Comparison of ENCODE assay signal across 24 cellular contexts in the genomic region with DNA sequence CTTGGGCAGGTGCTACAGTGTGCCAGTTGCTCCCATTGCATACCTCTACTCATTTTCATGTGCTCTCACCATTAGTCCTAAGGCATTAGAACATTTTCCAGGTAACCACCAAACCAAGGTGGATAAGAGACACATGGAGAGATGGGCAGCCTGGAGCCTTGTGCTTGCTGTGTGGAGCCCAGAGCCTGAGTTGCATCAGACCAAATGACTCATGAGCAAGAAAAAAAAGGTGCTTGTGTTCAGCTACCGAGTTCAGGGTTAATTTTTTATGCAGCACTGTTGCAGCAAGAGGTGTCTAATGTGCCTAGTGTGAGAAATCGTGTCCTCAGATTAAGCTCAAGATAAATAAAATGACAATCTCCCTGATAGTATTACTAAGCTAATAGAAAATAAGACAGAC. TPM values are rescaled to one million over a fixed set of nuclear protein-coding genes. Genes with fewer than 3 reads are reported as not detected.
A peak's percentile ranks its signal among the peaks of the same experiment; 100 is the strongest.
DNase-seq lines count a peak whose midpoint lies in the region; ATAC-seq, FAIRE-seq and TF ChIP-seq lines count a peak whose summit lies in the region.
"Had no signal": no experiment of that assay in that cellular context is flagged by ENCODE, and none has a peak within 500 bp of the region (broad histone marks: within the 10 kb centered on the region; RNA-seq: fewer than 3 reads in every experiment).

No MANE protein-coding gene starts in this region.

- no peak overlapping the region for H3K9ac ChIP-seq in mesenchymal stem cell (ENCODE audit: low read length)

- FAIRE-seq in RCC 7860 (lab: Jason Lieb, UNC): peak; percentile 36
- FAIRE-seq: GM12891 had no signal

- DNase-seq in HT1080 (ENCODE audit: low read depth) (peak; percentile 69), RCC 7860 (ENCODE audit: low spot score) (peak; percentile 32), cardiac fibroblast (ENCODE audit: low read depth in 2 of 2) (peak; percentile 35 to 53), mesenchymal stem cell (peak; percentile 75), AG08395 (ENCODE audit: low spot score) (no peak), aorta (no peak)
- no peak for DNase-seq in activated naive CD4-positive, alpha-beta T cell treated with Interleukin-2 at 50 U/mL for 16 hours
- DNase-seq in stimulated activated naive CD8-positive, alpha-beta T cell treated with anti-CD3 and anti-CD28 coated beads, Interleukin-15, amount 100 ng/mL, for 72 hours: no peak
- DNase-seq: activated CD4-positive, alpha-beta T cell treated with anti-CD3 and anti-CD28 coated beads for 4 hours; activated naive CD4-positive, alpha-beta T cell treated with anti-CD3 and anti-CD28 coated beads, Interleukin-2, amount 10 ng/mL, durations not matched to agents 7 days and 5 days; activated T-cell treated with anti-CD3 and anti-CD28 coated beads, Interleukin-2, amount 50 U/mL, for 72 hours; DMS79 treated with DMSO at 0.1 percent for 48 hours; effector memory CD8-positive, alpha-beta T cell; glutamatergic neuron; left cardiac atrium; naive B cell; NCI-H146; NCI-H524; occipital lobe; stomach; SW 1271 had no signal

- WGBS in mesenchymal stem cell: no CpG with 5 or more reads among the region's 2 CpGs
- WGBS in aorta, 2 donors: 78 to 81% methylated on average over 2 of the region's 2 CpGs

- no peaks in the 10 kb centered on the region for H3K79me1 ChIP-seq in mesenchymal stem cell (replicated peaks; ENCODE audit: low read length, poor library complexity, severe bottlenecking)

- H3K4ac ChIP-seq in mesenchymal stem cell (ENCODE audit: low read depth in 1 of 2, low read length in 2 of 2): no peak overlapping the region

- no peak overlapping the region for H2BK12ac ChIP-seq in mesenchymal stem cell (ENCODE audit: low read length in 2 of 2)

- intact Hi-C loops in aorta (cut with DNase I): no loop called here

- H2BK5ac ChIP-seq in mesenchymal stem cell (ENCODE audit: low read depth, low read length, poor library complexity, severe bottlenecking): no peak overlapping the region

- H3K27ac ChIP-seq in mesenchymal stem cell (ENCODE audit: low read length, poor library complexity, severe bottlenecking) (no peak overlapping the region), aorta (ENCODE audit: low read depth in 1 of 2, low read length in 2 of 2) (no peak overlapping the region)
- H3K27ac ChIP-seq: ascending aorta, stomach, tibial nerve had no signal

- peaks cover 14% of the 10 kb centered on the region for H3K27me3 Mint-ChIP-seq in stimulated activated naive CD8-positive, alpha-beta T cell treated with anti-CD3 and anti-CD28 coated beads, Interleukin-15, amount 100 ng/mL, for 72 hours
- H3K27me3 Mint-ChIP-seq: activated naive CD4-positive, alpha-beta T cell treated with anti-CD3 and anti-CD28 coated beads, Interleukin-2, amount 10 ng/mL, durations not matched to agents 7 days and 5 days; effector memory CD8-positive, alpha-beta T cell had no signal

- no peak overlapping the region for H3K27ac Mint-ChIP-seq in stimulated activated naive CD8-positive, alpha-beta T cell treated with anti-CD3 and anti-CD28 coated beads, Interleukin-15, amount 100 ng/mL, for 72 hours
- H3K27ac Mint-ChIP-seq: activated naive CD4-positive, alpha-beta T cell treated with anti-CD3 and anti-CD28 coated beads, Interleukin-2, amount 10 ng/mL, durations not matched to agents 7 days and 5 days; activated T-cell treated with anti-CD3 and anti-CD28 coated beads, Interleukin-2, amount 50 U/mL, for 72 hours; effector memory CD8-positive, alpha-beta T cell; naive B cell had no signal

- peaks cover 0 to 8% of the 10 kb centered on the region in 2 experiments for H3K27me3 ChIP-seq in mesenchymal stem cell (ENCODE audit: control insufficient read depth in 1 of 2, insufficient read depth in 1 of 2, low read length in 2 of 2)
- H3K27me3 ChIP-seq in aorta (ENCODE audit: control insufficient read depth in 1 of 2, insufficient read depth in 2 of 2, low read length in 1 of 2): no peaks in the 10 kb centered on the region
- H3K27me3 ChIP-seq: ascending aorta, tibial nerve had no signal

- H3K4me3 ChIP-seq in cardiac fibroblast (replicated peaks in 1 of 2; ENCODE audit: low read depth in 2 of 2, low read length in 2 of 2) (no peak overlapping the region), mesenchymal stem cell (ENCODE audit: insufficient read depth in 1 of 2, low read depth in 1 of 2, low read length in 2 of 2) (no peak overlapping the region), aorta (ENCODE audit: low read length in 2 of 2) (no peak overlapping the region)
- H3K4me3 ChIP-seq: ascending aorta, stomach, tibial nerve had no signal

- ATAC-seq in stimulated activated naive CD8-positive, alpha-beta T cell treated with anti-CD3 and anti-CD28 coated beads, Interleukin-15, amount 100 ng/mL, for 72 hours: no peak
- no peak for ATAC-seq in aorta (ENCODE audit: low FRiP score)
- ATAC-seq: activated T-cell treated with anti-CD3 and anti-CD28 coated beads, Interleukin-2, amount 50 U/mL, for 72 hours; effector memory CD8-positive, alpha-beta T cell; left cardiac atrium had no signal

- H2BK15ac ChIP-seq in mesenchymal stem cell (ENCODE audit: low read depth, poor library complexity, severe bottlenecking): no peak overlapping the region

- H3K4me2 ChIP-seq in mesenchymal stem cell (ENCODE audit: low read length, poor library complexity, severe bottlenecking): no peak overlapping the region

- H3K18ac ChIP-seq in mesenchymal stem cell (ENCODE audit: low read depth in 1 of 2, low read length in 2 of 2): no peak overlapping the region

- H3K4me1 Mint-ChIP-seq in stimulated activated naive CD8-positive, alpha-beta T cell treated with anti-CD3 and anti-CD28 coated beads, Interleukin-15, amount 100 ng/mL, for 72 hours: no peaks in the 10 kb centered on the region
- H3K4me1 Mint-ChIP-seq: activated naive CD4-positive, alpha-beta T cell treated with anti-CD3 and anti-CD28 coated beads, Interleukin-2, amount 10 ng/mL, durations not matched to agents 7 days and 5 days; naive B cell had no signal

- H3K4me1 ChIP-seq in mesenchymal stem cell (ENCODE audit: control insufficient read depth, insufficient read depth, low read depth, low read length) (no peaks in the 10 kb centered on the region), aorta (ENCODE audit: control insufficient read depth in 1 of 2, insufficient read depth in 2 of 2, low read length in 2 of 2) (no peaks in the 10 kb centered on the region)
- H3K4me1 ChIP-seq: ascending aorta, stomach, tibial nerve had no signal

- no peak overlapping the region for H3K4me3 Mint-ChIP-seq in stimulated activated naive CD8-positive, alpha-beta T cell treated with anti-CD3 and anti-CD28 coated beads, Interleukin-15, amount 100 ng/mL, for 72 hours
- H3K4me3 Mint-ChIP-seq: activated naive CD4-positive, alpha-beta T cell treated with anti-CD3 and anti-CD28 coated beads, Interleukin-2, amount 10 ng/mL, durations not matched to agents 7 days and 5 days; activated T-cell treated with anti-CD3 and anti-CD28 coated beads, Interleukin-2, amount 50 U/mL, for 72 hours; effector memory CD8-positive, alpha-beta T cell; naive B cell had no signal

- H3K36me3 ChIP-seq in mesenchymal stem cell (ENCODE audit: control insufficient read depth in 1 of 2, insufficient read depth in 2 of 2, low read depth in 1 of 2, low read length in 2 of 2) (no peaks in the 10 kb centered on the region), aorta (ENCODE audit: control insufficient read depth in 1 of 2, insufficient read depth in 2 of 2, low read length in 1 of 2) (no peaks in the 10 kb centered on the region)
- H3K36me3 ChIP-seq: ascending aorta, stomach, tibial nerve had no signal

- H4K91ac ChIP-seq in mesenchymal stem cell (ENCODE audit: low read length): no peak overlapping the region

- H2AK5ac ChIP-seq in mesenchymal stem cell (ENCODE audit: low read length, severe bottlenecking): no peak overlapping the region

- no peaks in the 10 kb centered on the region for H3K9me3 Mint-ChIP-seq in stimulated activated naive CD8-positive, alpha-beta T cell treated with anti-CD3 and anti-CD28 coated beads, Interleukin-15, amount 100 ng/mL, for 72 hours
- H3K9me3 Mint-ChIP-seq: activated naive CD4-positive, alpha-beta T cell treated with anti-CD3 and anti-CD28 coated beads, Interleukin-2, amount 10 ng/mL, durations not matched to agents 7 days and 5 days; activated T-cell treated with anti-CD3 and anti-CD28 coated beads, Interleukin-2, amount 50 U/mL, for 72 hours; naive B cell had no signal

- H3K9me3 ChIP-seq in mesenchymal stem cell (ENCODE audit: control insufficient read depth, low read length) (no peaks in the 10 kb centered on the region), aorta (ENCODE audit: control insufficient read depth, low read length) (peaks cover 2% of the 10 kb centered on the region)
- H3K9me3 ChIP-seq: ascending aorta, stomach, tibial nerve had no signal

- TF ChIP-seq CTCF in cardiac fibroblast (IDR thresholded peaks at IDR 0.05; ENCODE audit: low read depth, low read length): no peak

- no peak overlapping the region for H3K14ac ChIP-seq in mesenchymal stem cell (ENCODE audit: low read length in 2 of 2)

- H4K8ac ChIP-seq in mesenchymal stem cell (ENCODE audit: low read length): peak overlapping the region; percentile 78

- H2AFZ ChIP-seq in mesenchymal stem cell (ENCODE audit: low read depth, low read length): no peak overlapping the region

- H3K23ac ChIP-seq in mesenchymal stem cell (ENCODE audit: low read length in 2 of 2): no peak overlapping the region

- H2BK120ac ChIP-seq in mesenchymal stem cell (ENCODE audit: low read depth, low read length): no peak overlapping the region

RNA-seq across cellular contexts. Expression of gene UNC5C, which starts 7.7 kb away (rescaled TPM):
- 0.10 and 0.11 TPM in 2 replicates for total RNA-seq in HT1080 (2014; rRNA removed; shearing (Covaris generic))
- polyA plus RNA-seq in HT1080 (2015; cell fraction: cytosol; rRNA removed): 0.05 and 0.06 TPM in 2 replicates
- 0.11 and 0.16 TPM in 2 replicates for polyA plus RNA-seq in HT1080 (2015; cell fraction: nucleus; rRNA removed)
- polyA plus RNA-seq in mesenchymal stem cell (2013, experiment 1 of 2): 14.9 TPM
- polyA plus RNA-seq in mesenchymal stem cell (2013, experiment 2 of 2): 14.1 TPM
- 10 to 100 TPM; 10.6 to 11.2 TPM for total RNA-seq in aorta
- polyA plus RNA-seq in aorta: 1 to 10 TPM in 1 of 2 donors, under 1 TPM in 1; 0.63 to 6.5 TPM

Comparison
In these comparisons a context has a peak if more than half of its experiments do, and no peak if none do; other contexts are left out.
1. DNase-seq: peak in HT1080 (single experiment), RCC 7860 (single experiment), cardiac fibroblast (2 of 2) and mesenchymal stem cell (single experiment); none in activated naive CD4-positive, alpha-beta T cell treated with Interleukin-2 at 50 U/mL for 16 hours (single experiment), AG08395 (single experiment), stimulated activated naive CD8-positive, alpha-beta T cell treated with anti-CD3 and anti-CD28 coated beads, Interleukin-15, amount 100 ng/mL, for 72 hours (0 of 2) and aorta (0 of 2).
2. RNA of gene UNC5C, which starts 7.7 kb away (total RNA-seq): 10.6 to 11.2 TPM in aorta; 0.10 to 0.11 TPM in HT1080; every median in the first group is over 10 times any median in the second.